Comparison of ENCODE assay signal across 11 cellular contexts in the genomic region with DNA sequence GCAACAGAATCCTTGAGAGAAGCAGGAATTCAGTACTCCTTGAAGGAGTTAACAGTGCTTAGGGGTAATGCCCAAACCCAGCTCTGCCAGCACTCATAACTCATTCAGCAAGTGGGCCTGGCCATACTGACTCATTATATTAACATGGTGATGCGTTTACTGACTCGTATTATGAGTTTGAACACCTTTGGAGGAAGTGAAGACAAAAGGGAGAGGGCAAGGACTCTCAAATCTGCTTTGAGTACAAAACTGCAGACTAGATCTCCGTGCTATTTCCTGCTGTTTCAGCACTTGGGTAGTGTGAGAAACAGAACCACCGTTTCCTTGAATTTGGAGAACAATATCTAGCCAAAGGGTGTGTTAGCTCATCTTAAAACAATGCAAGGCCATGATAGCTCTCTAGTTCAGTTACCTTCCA. TPM values are rescaled to one million over a fixed set of nuclear protein-coding genes. Genes with fewer than 3 reads are reported as not detected.
DNase-seq lines count a peak whose midpoint lies in the region; ATAC-seq and TF ChIP-seq lines count a peak whose summit lies in the region.
"Had no signal": no experiment of that assay in that cellular context is flagged by ENCODE, and none has a peak within 500 bp of the region (broad histone marks: within the 10 kb centered on the region; RNA-seq: fewer than 3 reads in every experiment).

No MANE protein-coding gene starts in this region.

- H3K9me3 ChIP-seq in spleen = no peaks in the 10 kb centered on the region
- H3K9me3 ChIP-seq: HAP-1, sigmoid colon had no signal

- H3K36me3 Mint-ChIP-seq in activated B cell treated with CpG ODN at 0.5 μM for 24 hours (ENCODE audit: low read depth) = no peaks in the 10 kb centered on the region

- H3K36me3 ChIP-seq in spleen = no peaks in the 10 kb centered on the region
- H3K36me3 ChIP-seq: sigmoid colon had no signal

- WGBS in spleen, 5 donors = 22 to 54% (median 37%) methylated on average over 4 of the region's 4 CpGs

- no peaks in the 10 kb centered on the region for H3K27me3 Mint-ChIP-seq in activated B cell treated with CpG ODN at 0.5 μM for 24 hours

- no peak overlapping the region for H3K4me3 ChIP-seq in spleen
- H3K4me3 ChIP-seq: HAP-1, sigmoid colon had no signal

- peaks cover 0 to 20% (median 5%) of the 10 kb centered on the region in 6 donors for H3K4me1 ChIP-seq in spleen
- H3K4me1 ChIP-seq: sigmoid colon had no signal

- H3K4me1 Mint-ChIP-seq in activated B cell treated with CpG ODN at 0.5 μM for 24 hours = peaks cover 16% of the 10 kb centered on the region

- H3K27me3 ChIP-seq in spleen (replicated peaks in 1 of 7) = no peaks in the 10 kb centered on the region
- H3K27me3 ChIP-seq: sigmoid colon had no signal

- H3K9me3 Mint-ChIP-seq in activated B cell treated with CpG ODN at 0.5 μM for 24 hours = no peaks in the 10 kb centered on the region

- no peak overlapping the region for H3K4me3 Mint-ChIP-seq in activated B cell treated with CpG ODN at 0.5 μM for 24 hours

- POLR2A ChIA-PET in activated B cell treated with CpG ODN at 0.5 μM for 24 hours (lab: Charles Lee) = no interaction called here

- TF ChIP-seq POLR2A in spleen (IDR thresholded peaks at IDR 0.05) = no peak

- ATAC-seq in GM19395 (IDR thresholded peaks at IDR 0.05; ENCODE audit: unreplicated experiment) (peak; percentile 87), HG02973 (IDR thresholded peaks at IDR 0.05; ENCODE audit: unreplicated experiment) (peak; percentile 86), activated B cell treated with CpG ODN at 0.5 μM for 24 hours (ENCODE audit: low read depth) (peak; percentile 40), HG03439 (IDR thresholded peaks at IDR 0.05; ENCODE audit: unreplicated experiment) (no peak)
- ATAC-seq: Panc1 had no signal

- DNase-seq in activated B cell treated with CpG ODN at 0.5 μM for 24 hours = no peak
- DNase-seq in spleen = no peak
- no peak for DNase-seq in GDM1 (lab: John Stamatoyannopoulos, UW)
- no peak for DNase-seq in NCI-H1436 (lab: John Stamatoyannopoulos, UW)
- DNase-seq: activated effector memory CD4-positive, alpha-beta T cell treated with Interleukin-2 at 50 U/mL for 16 hours; sigmoid colon had no signal

- intact Hi-C loops in activated B cell treated with CpG ODN at 0.5 μM for 24 hours (cut with micrococcal nuclease) (no loop called here), spleen (cut with DNase I; ENCODE audit: low total_unique reads) (no loop called here)

- no peak overlapping the region for H3K27ac Mint-ChIP-seq in activated B cell treated with CpG ODN at 0.5 μM for 24 hours

- CTCF ChIA-PET in activated B cell treated with CpG ODN at 0.5 μM for 24 hours (lab: Charles Lee) = no interaction called here

- H3K27ac ChIP-seq in spleen = peak overlapping the region in 7 of 8 donors; percentile 49 to 73 (median 60)
- H3K27ac ChIP-seq: sigmoid colon had no signal

- TF ChIP-seq CTCF in activated B cell treated with CpG ODN at 0.5 μM for 24 hours (IDR thresholded peaks at IDR 0.05) (no peak), spleen (IDR thresholded peaks at IDR 0.05 in 8 of 11, conservative IDR thresholded peaks at IDR 0.05 in 3 of 11) (no peak)

RNA-seq across cellular contexts. Expression of gene SLC16A9, which starts 30.8 kb away (rescaled TPM):
- 0.81 and 1.2 TPM in 2 replicates for total RNA-seq in activated B cell treated with CpG ODN at 0.5 μM for 24 hours
- total RNA-seq in spleen = 10 to 100 TPM; 15.7 to 58.9 (median 32.3) TPM
- 10 to 100 TPM in 1 of 3 donors, 1 to 10 TPM in 2; 2.1 to 13.5 (median 4.3) TPM for polyA plus RNA-seq in spleen
